In genomic region chr2:72940786-72941185, GRCh38 we compare ENCODE assay signal across 1 cellular context.
TF ChIP-seq lines count a peak whose summit lies in the region.

No MANE protein-coding gene starts in this region.

TF ChIP-seq in GM23338, 12 proteins besides CTCF, POLR2A, EP300 and RAD21 (continued from another document):
- TF ChIP-seq ETS1 (IDR thresholded peaks at IDR 0.05) (no peak), JUNB (IDR thresholded peaks at IDR 0.05; ENCODE audit: unreplicated experiment) (no peak), REST (IDR thresholded peaks at IDR 0.05; ENCODE audit: unreplicated experiment) (no peak), ZNF462 (CRISPR knock-in tag; IDR thresholded peaks at IDR 0.05) (no peak)
